In genomic region chr18:67525328-67526110, GRCh38 we compare ENCODE assay signal across 10 cellular contexts. TPM values are rescaled to one million over a fixed set of nuclear protein-coding genes. Genes with fewer than 3 reads are reported as not detected.
A peak's percentile ranks its signal among the peaks of the same experiment; 100 is the strongest.
DNase-seq lines count a peak whose midpoint lies in the region; ATAC-seq and TF ChIP-seq lines count a peak whose summit lies in the region.
"Had no signal": no experiment of that assay in that cellular context is flagged by ENCODE, and none has a peak within 500 bp of the region (broad histone marks: within the 10 kb centered on the region; RNA-seq: fewer than 3 reads in every experiment).

No MANE protein-coding gene starts in this region.

- peak; percentile 82 for DNase-seq in AG20443 (ENCODE audit: low spot score)
- peak; percentile 75 for DNase-seq in SK-MEL-5 (ENCODE audit: low read depth, low spot score)
- peak; percentile 97 to 98 for DNase-seq in foreskin fibroblast
- no peak for DNase-seq in omental fat pad (ENCODE audit: low spot score)
- DNase-seq in activated CD8-positive, alpha-beta memory T cell treated with anti-CD3 and anti-CD28 coated beads, Interleukin-2, amount 50 U/mL, for 4 hours: no peak
- no peak for DNase-seq in stimulated activated CD4-positive, alpha-beta T cell treated with anti-CD3 and anti-CD28 coated beads, Interleukin-4, amount 100 ng/mL, for 24 hours
- no peak for DNase-seq in stimulated activated CD4-positive, alpha-beta T cell treated with anti-CD3 and anti-CD28 coated beads, Interleukin-2, amount 100 ng/mL, for 48 hours
- no peak for DNase-seq in activated CD4-positive, alpha-beta T cell treated with anti-CD3 and anti-CD28 coated beads for 48 hours
- DNase-seq: activated T-cell treated with anti-CD3 and anti-CD28 coated beads, Interleukin-2, amount 50 U/mL, for 72 hours; GDM1 had no signal

- no peak for TF ChIP-seq CTCF in foreskin fibroblast (IDR thresholded peaks at IDR 0.05; ENCODE audit: low read depth, low read length)
- TF ChIP-seq CTCF in omental fat pad (IDR thresholded peaks at IDR 0.05): no peak

- in situ Hi-C loops in SK-MEL-5 (cut with HindIII; ENCODE audit: low pct_unique_long_range_greater_than_20kb, low sequenced_read_pairs): no loop called here

- H3K4me3 ChIP-seq in foreskin fibroblast (ENCODE audit: low read depth in 1 of 2, low read length in 2 of 2): no peak overlapping the region

- ATAC-seq in omental fat pad (ENCODE audit: low FRiP score): peak; percentile 91
- ATAC-seq: activated T-cell treated with anti-CD3 and anti-CD28 coated beads, Interleukin-2, amount 50 U/mL, for 72 hours had no signal

RNA-seq across cellular contexts. Expression of gene DSEL, which starts 9.0 kb away (rescaled TPM):
- 1.4 and 2.1 TPM in 2 replicates for total RNA-seq in SK-MEL-5 (2014; rRNA removed; shearing (Covaris generic))
- 0.50 and 0.68 TPM in 2 replicates for polyA plus RNA-seq in SK-MEL-5 (2015; cell fraction: cytosol; rRNA removed)
- 0.38 and 0.42 TPM in 2 replicates for polyA plus RNA-seq in SK-MEL-5 (2015; cell fraction: nucleus; rRNA removed)
- 10 to 100 TPM; 13.1 to 28.7 (median 22.4) TPM for total RNA-seq in omental fat pad

Comparison
In these comparisons a context has a peak if more than half of its experiments do, and no peak if none do; other contexts are left out.
1. DNase-seq: peak in AG20443 (single experiment), SK-MEL-5 (single experiment) and foreskin fibroblast (2 of 2); none in omental fat pad (single experiment), activated CD8-positive, alpha-beta memory T cell treated with anti-CD3 and anti-CD28 coated beads, Interleukin-2, amount 50 U/mL, for 4 hours (single experiment), stimulated activated CD4-positive, alpha-beta T cell treated with anti-CD3 and anti-CD28 coated beads, Interleukin-4, amount 100 ng/mL, for 24 hours (single experiment), stimulated activated CD4-positive, alpha-beta T cell treated with anti-CD3 and anti-CD28 coated beads, Interleukin-2, amount 100 ng/mL, for 48 hours (0 of 2) and activated CD4-positive, alpha-beta T cell treated with anti-CD3 and anti-CD28 coated beads for 48 hours (single experiment).